In genomic region chr9:121246821-121247511, GRCh38 we compare ENCODE assay signal across 15 cellular contexts. TPM values are rescaled to one million over a fixed set of nuclear protein-coding genes. Genes with fewer than 3 reads are reported as not detected.
A peak's percentile ranks its signal among the peaks of the same experiment; 100 is the strongest.
DNase-seq lines count a peak whose midpoint lies in the region; ATAC-seq lines count a peak whose summit lies in the region.
"Had no signal": no experiment of that assay in that cellular context is flagged by ENCODE, and none has a peak within 500 bp of the region (broad histone marks: within the 10 kb centered on the region; RNA-seq: fewer than 3 reads in every experiment).

No MANE protein-coding gene starts in this region.

- H3K4me3 ChIP-seq in ACC112 (ENCODE audit: low read depth, low read length) (no peak overlapping the region), right cardiac atrium (ENCODE audit: low read length) (no peak overlapping the region)
- H3K4me3 ChIP-seq: gastrocnemius medialis, stomach had no signal

- intact Hi-C loops in right cardiac atrium (cut with DNase I): no loop called here
- intact Hi-C loops in activated T-helper 1 cell treated with anti-CD3 and anti-CD28 coated beads, Interleukin-12 subunit alpha, Interleukin-12 subunit beta, Interleukin-2, Interleukin-4 antibody, amounts not matched to agents 30 ng/mL and 10 ng/mL and 1 ng/mL, durations not matched to agents 14 hours and 24 hours and 36 hours (cut with micrococcal nuclease): no loop called here

- WGBS in right cardiac atrium: 59% methylated on average over 11 of the region's 11 CpGs

- H2AFZ ChIP-seq in ACC112 (ENCODE audit: low read length, unreplicated experiment): peak overlapping the region; percentile 36

- no peaks in the 10 kb centered on the region for H3K36me3 ChIP-seq in ACC112 (ENCODE audit: insufficient read depth, low read length)
- H3K36me3 ChIP-seq: gastrocnemius medialis, stomach had no signal

- H3K4me3 Mint-ChIP-seq in activated T-helper 1 cell treated with anti-CD3 and anti-CD28 coated beads, Interleukin-12 subunit alpha, Interleukin-12 subunit beta, Interleukin-2, Interleukin-4 antibody, amounts not matched to agents 30 ng/mL and 10 ng/mL and 1 ng/mL, durations not matched to agents 14 hours and 24 hours and 36 hours: no peak overlapping the region
- H3K4me3 Mint-ChIP-seq: activated T-cell treated with anti-CD3 and anti-CD28 coated beads, Interleukin-2, amount 50 U/mL, for 72 hours; WTC11 had no signal

- no peak overlapping the region for H3K27ac Mint-ChIP-seq in activated T-helper 1 cell treated with anti-CD3 and anti-CD28 coated beads, Interleukin-12 subunit alpha, Interleukin-12 subunit beta, Interleukin-2, Interleukin-4 antibody, amounts not matched to agents 30 ng/mL and 10 ng/mL and 1 ng/mL, durations not matched to agents 14 hours and 24 hours and 36 hours
- H3K27ac Mint-ChIP-seq: activated T-cell treated with anti-CD3 and anti-CD28 coated beads, Interleukin-2, amount 50 U/mL, for 72 hours; WTC11 had no signal

- H3K27ac ChIP-seq in ACC112 (ENCODE audit: low read depth, low read length) (peak overlapping the region; percentile 60), right cardiac atrium (ENCODE audit: low read length) (no peak overlapping the region)
- H3K27ac ChIP-seq: gastrocnemius medialis, stomach had no signal

- H3K36me3 Mint-ChIP-seq in activated T-helper 1 cell treated with anti-CD3 and anti-CD28 coated beads, Interleukin-12 subunit alpha, Interleukin-12 subunit beta, Interleukin-2, Interleukin-4 antibody, amounts not matched to agents 30 ng/mL and 10 ng/mL and 1 ng/mL, durations not matched to agents 14 hours and 24 hours and 36 hours (ENCODE audit: low read depth): no peaks in the 10 kb centered on the region

- DNase-seq in HS-5 (ENCODE audit: low read depth) (peak; percentile 67), astrocyte of the hippocampus (ENCODE audit: low read depth, low spot score) (peak; percentile 61), right cardiac atrium (peak in 1 of 3 donors; percentile 36), NCI-H345 (lab: John Stamatoyannopoulos, UW) (no peak)
- no peak for DNase-seq in activated T-helper 1 cell treated with anti-CD3 and anti-CD28 coated beads, Interleukin-12 subunit alpha, Interleukin-12 subunit beta, Interleukin-2, Interleukin-4 antibody, amounts not matched to agents 30 ng/mL and 10 ng/mL and 1 ng/mL, durations not matched to agents 14 hours and 24 hours and 36 hours (ENCODE audit: low spot score)
- DNase-seq: activated T-cell treated with anti-CD3 and anti-CD28 coated beads, Interleukin-2, amount 50 U/mL, for 72 hours; cerebellar nuclear complex; occipital lobe; stimulated activated CD4-positive, alpha-beta T cell treated with anti-CD3 and anti-CD28 coated beads, Interleukin-4, amount 100 ng/mL, for 1 hour; stomach had no signal

- peaks cover 2% of the 10 kb centered on the region for H3K27me3 Mint-ChIP-seq in activated T-helper 1 cell treated with anti-CD3 and anti-CD28 coated beads, Interleukin-12 subunit alpha, Interleukin-12 subunit beta, Interleukin-2, Interleukin-4 antibody, amounts not matched to agents 30 ng/mL and 10 ng/mL and 1 ng/mL, durations not matched to agents 14 hours and 24 hours and 36 hours (ENCODE audit: insufficient read depth)

- H3K4me1 ChIP-seq in ACC112 (ENCODE audit: control insufficient read depth, insufficient read depth, low read length, unreplicated experiment): peaks cover 26% of the 10 kb centered on the region
- no peaks in the 10 kb centered on the region for H3K4me1 ChIP-seq in right cardiac atrium (ENCODE audit: control insufficient read depth, insufficient read depth, low read length)
- H3K4me1 ChIP-seq: gastrocnemius medialis, stomach had no signal

- H3K4me1 Mint-ChIP-seq in activated T-helper 1 cell treated with anti-CD3 and anti-CD28 coated beads, Interleukin-12 subunit alpha, Interleukin-12 subunit beta, Interleukin-2, Interleukin-4 antibody, amounts not matched to agents 30 ng/mL and 10 ng/mL and 1 ng/mL, durations not matched to agents 14 hours and 24 hours and 36 hours (ENCODE audit: low read depth): no peaks in the 10 kb centered on the region
- H3K4me1 Mint-ChIP-seq: WTC11 had no signal

- H3K9me3 ChIP-seq in right cardiac atrium (ENCODE audit: control insufficient read depth, low read length): no peaks in the 10 kb centered on the region

- ATAC-seq in right cardiac atrium (peak; percentile 45 to 78), GM18502 (IDR thresholded peaks at IDR 0.05; ENCODE audit: poor library complexity, unreplicated experiment) (no peak), GM21528 (IDR thresholded peaks at IDR 0.05; ENCODE audit: low FRiP score, unreplicated experiment) (no peak)
- ATAC-seq: activated T-cell treated with anti-CD3 and anti-CD28 coated beads, Interleukin-2, amount 50 U/mL, for 72 hours; gastrocnemius medialis; WTC11 had no signal

- H3K9me3 Mint-ChIP-seq in activated T-helper 1 cell treated with anti-CD3 and anti-CD28 coated beads, Interleukin-12 subunit alpha, Interleukin-12 subunit beta, Interleukin-2, Interleukin-4 antibody, amounts not matched to agents 30 ng/mL and 10 ng/mL and 1 ng/mL, durations not matched to agents 14 hours and 24 hours and 36 hours: no peaks in the 10 kb centered on the region

- no peaks in the 10 kb centered on the region for H3K79me2 ChIP-seq in ACC112 (ENCODE audit: control insufficient read depth, insufficient read depth, low read length, unreplicated experiment)

- H3K27me3 ChIP-seq in ACC112 (ENCODE audit: insufficient read depth, low read length) (no peaks in the 10 kb centered on the region), right cardiac atrium (ENCODE audit: control insufficient read depth, insufficient read depth) (no peaks in the 10 kb centered on the region)
- H3K27me3 ChIP-seq: gastrocnemius medialis, stomach had no signal

RNA-seq across cellular contexts. Expression of gene GSN, which starts 21.0 kb away (rescaled TPM):
- total RNA-seq in right cardiac atrium: 1,000 to 10,000 TPM in 3 of 4 donors, 100 to 1,000 TPM in 1; 949 to 1,838 (median 1,489) TPM
- 1,813 TPM for polyA plus RNA-seq in right cardiac atrium
- 1.5 and 2.5 TPM in 2 replicates for total RNA-seq in activated T-helper 1 cell treated with anti-CD3 and anti-CD28 coated beads, Interleukin-12 subunit alpha, Interleukin-12 subunit beta, Interleukin-2, Interleukin-4 antibody, amounts not matched to agents 30 ng/mL and 10 ng/mL and 1 ng/mL, durations not matched to agents 14 hours and 24 hours and 36 hours

RNA-seq across cellular contexts. Expression of gene RAB14, which starts 45.3 kb away (rescaled TPM):
- total RNA-seq in right cardiac atrium: 10 to 100 TPM; 45.3 to 57.3 (median 48.2) TPM
- 22.9 TPM for polyA plus RNA-seq in right cardiac atrium
- total RNA-seq in activated T-helper 1 cell treated with anti-CD3 and anti-CD28 coated beads, Interleukin-12 subunit alpha, Interleukin-12 subunit beta, Interleukin-2, Interleukin-4 antibody, amounts not matched to agents 30 ng/mL and 10 ng/mL and 1 ng/mL, durations not matched to agents 14 hours and 24 hours and 36 hours: 64.8 and 69.3 TPM in 2 replicates

Comparison
In these comparisons a context has a peak if more than half of its experiments do, and no peak if none do; other contexts are left out.
1. DNase-seq: peak in HS-5 (single experiment) and astrocyte of the hippocampus (single experiment); none in activated T-helper 1 cell treated with anti-CD3 and anti-CD28 coated beads, Interleukin-12 subunit alpha, Interleukin-12 subunit beta, Interleukin-2, Interleukin-4 antibody, amounts not matched to agents 30 ng/mL and 10 ng/mL and 1 ng/mL, durations not matched to agents 14 hours and 24 hours and 36 hours (single experiment) and NCI-H345 (single experiment).
2. ATAC-seq: peak in right cardiac atrium (2 of 2); none in GM18502 (single experiment) and GM21528 (single experiment).
3. RNA of gene GSN, which starts 21.0 kb away (total RNA-seq): 949 to 1,838 TPM in right cardiac atrium; 1.5 to 2.5 TPM in activated T-helper 1 cell treated with anti-CD3 and anti-CD28 coated beads, Interleukin-12 subunit alpha, Interleukin-12 subunit beta, Interleukin-2, Interleukin-4 antibody, amounts not matched to agents 30 ng/mL and 10 ng/mL and 1 ng/mL, durations not matched to agents 14 hours and 24 hours and 36 hours; every median in the first group is over 100 times any median in the second.